10 cellular contexts compared by ENCODE assay signal in the genomic region with DNA sequence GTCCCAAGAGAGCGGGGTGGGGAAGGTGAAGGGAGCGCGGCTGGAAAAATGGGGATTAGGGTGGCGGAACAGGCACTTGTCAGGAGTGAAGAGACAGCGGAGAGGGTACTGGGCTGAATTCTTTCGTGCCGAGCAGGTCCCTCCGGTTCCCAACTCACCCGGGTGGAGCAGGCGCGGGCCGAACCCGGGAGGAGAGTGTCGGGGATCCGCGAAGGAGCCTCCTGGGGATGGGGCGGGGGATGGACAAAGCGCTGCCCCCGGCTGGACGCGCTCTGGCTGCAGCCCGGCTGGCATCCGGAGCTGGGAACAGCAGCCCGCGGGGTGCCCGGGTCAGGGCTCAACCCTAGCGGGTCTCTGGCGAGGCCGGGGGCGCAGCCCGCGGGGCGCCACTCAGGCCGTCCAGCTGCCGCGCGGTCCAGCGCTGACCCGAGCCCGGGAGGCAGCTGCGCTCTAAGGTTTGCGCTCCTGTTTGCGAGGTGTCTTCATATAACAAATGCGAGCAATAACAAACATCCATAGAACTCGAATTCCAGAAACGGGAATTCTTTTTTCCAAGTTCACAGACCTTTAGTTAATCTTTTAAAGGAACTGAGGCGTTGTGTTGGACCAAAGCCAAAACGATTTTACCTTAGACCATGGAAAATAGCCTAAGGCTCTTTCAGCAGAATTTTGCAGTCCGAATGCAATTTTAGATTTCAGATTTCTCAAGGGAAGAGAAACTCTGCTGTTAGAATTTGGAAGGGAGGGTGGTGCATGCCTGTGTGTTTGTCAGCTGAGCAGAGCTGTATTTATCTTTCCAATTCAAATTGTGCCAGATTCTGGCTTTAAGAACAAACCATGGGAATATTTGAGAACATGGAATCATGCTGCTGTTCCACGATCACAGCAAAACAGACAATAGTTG. TPM values are rescaled to one million over a fixed set of nuclear protein-coding genes. Genes with fewer than 3 reads are reported as not detected.
A peak's percentile ranks its signal among the peaks of the same experiment; 100 is the strongest.
DNase-seq lines count a peak whose midpoint lies in the region; ATAC-seq, FAIRE-seq and TF ChIP-seq lines count a peak whose summit lies in the region.
"Had no signal": no experiment of that assay in that cellular context is flagged by ENCODE, and none has a peak within 500 bp of the region (broad histone marks: within the 10 kb centered on the region; RNA-seq: fewer than 3 reads in every experiment).

No MANE protein-coding gene starts in this region.

- no peaks in the 10 kb centered on the region for H4K20me1 ChIP-seq in PC-9 (ENCODE audit: insufficient read depth)

- no peaks in the 10 kb centered on the region for H3F3A ChIP-seq in PC-9 (ENCODE audit: insufficient read depth, low read depth)

- peaks cover 17% of the 10 kb centered on the region for H3K27me3 ChIP-seq in WERI-Rb-1 (ENCODE audit: insufficient read depth, low read depth, severe bottlenecking)
- peaks cover 2 to 8% of the 10 kb centered on the region in 2 donors for H3K27me3 ChIP-seq in right atrium auricular region
- peaks cover 0 to 33% (median 2%) of the 10 kb centered on the region in 4 donors for H3K27me3 ChIP-seq in pancreas
- no peaks in the 10 kb centered on the region for H3K27me3 ChIP-seq in PC-9 (ENCODE audit: insufficient read depth, low read depth)

- BruUV-seq in PC-9 (replicated peaks; lab: Mats Ljungman, UMichigan): no TSS peak

- no peak overlapping the region for H3K4me3 Mint-ChIP-seq in T-helper 17 cell

- H2AFZ ChIP-seq in PC-9: no peak overlapping the region

- WGBS in pancreas, 2 donors: 2% methylated on average over 36 to 50 of the region's 50 CpGs

- no peaks in the 10 kb centered on the region for H3K9me3 ChIP-seq in WERI-Rb-1 (ENCODE audit: severe bottlenecking)
- no peaks in the 10 kb centered on the region for H3K9me3 ChIP-seq in right atrium auricular region
- no peaks in the 10 kb centered on the region for H3K9me3 ChIP-seq in pancreas
- no peaks in the 10 kb centered on the region for H3K9me3 ChIP-seq in PC-9 (ENCODE audit: insufficient read depth, low read depth)
- H3K9me3 ChIP-seq in T-helper 17 cell (ENCODE audit: control insufficient read depth, low read length, poor library complexity, severe bottlenecking): no peaks in the 10 kb centered on the region

- TF ChIP-seq CTCF in WERI-Rb-1 (IDR thresholded peaks at IDR 0.05; ENCODE audit: low read depth, low read length): 0 out of 2 replicates have a peak, but pooled peaks have one; percentile 2
- TF ChIP-seq CTCF in right atrium auricular region (IDR thresholded peaks at IDR 0.05): no peak
- TF ChIP-seq CTCF in pancreas (IDR thresholded peaks at IDR 0.05): no peak
- TF ChIP-seq CTCF in PC-9 (conservative IDR thresholded peaks at IDR 0.05): no peak

- H3K27ac ChIP-seq in WERI-Rb-1 (no peak overlapping the region), right atrium auricular region (peak overlapping the region; percentile 11 to 28), pancreas (peak overlapping the region in 3 of 4 donors; percentile 28 to 56 (median 48)), PC-9 (no peak overlapping the region)

- DNase-seq in AG20443 (ENCODE audit: low spot score) (peak; percentile 21), WERI-Rb-1 (peak; percentile 38), right atrium auricular region (ENCODE audit: low spot score) (no peak), pancreas (peak in 5 of 6 donors; percentile 11 to 73 (median 21)), HCEC 1CT (no peak), CD1c-positive myeloid dendritic cell (ENCODE audit: extremely low spot score) (no peak), PC-9 (no peak), T-helper 17 cell (no peak)
- DNase-seq: NCI-H187 treated with DMSO at 0.1 percent for 48 hours had no signal

- intact Hi-C loops in pancreas (cut with DNase I): no loop called here
- intact Hi-C loops in PC-9 (cut with micrococcal nuclease; ENCODE audit: unreplicated experiment): no loop called here

- H3K36me3 Mint-ChIP-seq in T-helper 17 cell (ENCODE audit: low read depth): peaks cover 2% of the 10 kb centered on the region

- H3K4me3 ChIP-seq in WERI-Rb-1 (ENCODE audit: low read depth, low read length) (peak overlapping the region; percentile 67), right atrium auricular region (peak overlapping the region; percentile 19 to 52), pancreas (peak overlapping the region; percentile 18 to 53 (median 36)), PC-9 (no peak overlapping the region)

- ATAC-seq in pancreas (peak; percentile 65 to 73 (median 70)), T-helper 17 cell (no peak)

- peaks cover 0 to 14% of the 10 kb centered on the region in 2 donors for H3K4me1 ChIP-seq in right atrium auricular region
- peaks cover 0 to 4% (median 0%) of the 10 kb centered on the region in 3 donors for H3K4me1 ChIP-seq in pancreas
- no peaks in the 10 kb centered on the region for H3K4me1 ChIP-seq in PC-9 (replicated peaks; ENCODE audit: insufficient read depth)

- no peaks in the 10 kb centered on the region for H3K4me1 Mint-ChIP-seq in T-helper 17 cell

- H3K36me3 ChIP-seq in WERI-Rb-1 (no peaks in the 10 kb centered on the region; the same call in none of the 2 replicates), right atrium auricular region (no peaks in the 10 kb centered on the region), pancreas (no peaks in the 10 kb centered on the region), PC-9 (ENCODE audit: low read depth) (no peaks in the 10 kb centered on the region)

- H3K27me3 Mint-ChIP-seq in T-helper 17 cell: peaks cover 38% of the 10 kb centered on the region

- H3K79me2 ChIP-seq in PC-9 (ENCODE audit: low read depth): no peaks in the 10 kb centered on the region

- H3K27ac Mint-ChIP-seq in T-helper 17 cell: no peak overlapping the region

- FAIRE-seq in pancreas (lab: Jason Lieb, UNC): no peak

- H3K9me2 ChIP-seq in PC-9 (ENCODE audit: insufficient read depth): no peaks in the 10 kb centered on the region

- POLR2A ChIA-PET in PC-9 (lab: Charles Lee; ENCODE audit: unreplicated experiment): no interaction called here

- CTCF ChIA-PET in PC-9 (lab: Charles Lee): no interaction called here

- no peak overlapping the region for H3K4me2 ChIP-seq in PC-9

RNA-seq across cellular contexts. Expression of a gene that starts 0.7 kb away (rescaled TPM):
- under 1 TPM; 0.24 to 0.30 TPM for total RNA-seq in right atrium auricular region
- total RNA-seq in pancreas: under 1 TPM; 0.04 to 0.69 (median 0.17) TPM
- under 1 TPM; 0.08 to 0.73 TPM for polyA plus RNA-seq in pancreas
- not detected in 2 replicates for total RNA-seq in PC-9 (2021)
- not detected for total RNA-seq in T-helper 17 cell
- total RNA-seq: glomerular endothelial cell had no signal

RNA-seq across cellular contexts. Expression of a gene that starts 12.0 kb away (rescaled TPM):
- total RNA-seq in right atrium auricular region (1 to 10 TPM; 4.0 to 4.4 TPM), pancreas (1 to 10 TPM; 2.4 to 8.5 (median 3.8) TPM), PC-9 (2021) (0.41 TPM in 1 of 2 replicates, not detected in the other), T-helper 17 cell (not detected)
- polyA plus RNA-seq in pancreas: 10 to 100 TPM in 1 of 2 donors, 1 to 10 TPM in 1; 3.7 to 34.0 TPM

Comparison
In these comparisons a context has a peak if more than half of its experiments do, and no peak if none do; other contexts are left out.
1. DNase-seq: peak in AG20443 (single experiment), WERI-Rb-1 (single experiment) and pancreas (5 of 6); none in right atrium auricular region (single experiment), HCEC 1CT (single experiment), CD1c-positive myeloid dendritic cell (single experiment), PC-9 (0 of 2) and T-helper 17 cell (0 of 3).
2. H3K27ac ChIP-seq: peak in right atrium auricular region (2 of 2) and pancreas (3 of 4); none in WERI-Rb-1 (single experiment) and PC-9 (single experiment).